16 cellular contexts compared by ENCODE assay signal in genomic region chr10:33609546-33609945, GRCh38.
DNase-seq lines count a peak whose midpoint lies in the region; ATAC-seq, FAIRE-seq and TF ChIP-seq lines count a peak whose summit lies in the region.
"Had no signal": no experiment of that assay in that cellular context is flagged by ENCODE, and none has a peak within 500 bp of the region (broad histone marks: within the 10 kb centered on the region; RNA-seq: fewer than 3 reads in every experiment).

No MANE protein-coding gene starts in this region.

- ATAC-seq in A549 (no peak), left colon (peak; percentile 81)

- no peaks in the 10 kb centered on the region; a peak in 3 of 5 replicates for H3K9me3 Mint-ChIP-seq in H9

- no peaks in the 10 kb centered on the region for H3K27me3 Mint-ChIP-seq in H9 (ENCODE audit: low read depth)
- H3K27me3 Mint-ChIP-seq: CD4-positive, alpha-beta T cell had no signal

- no peak overlapping the region for H4K91ac ChIP-seq in H9 (ENCODE audit: insufficient read length, low read depth, low read length)

- H3K56ac ChIP-seq in H9 (ENCODE audit: insufficient read length, low read depth, low read length), result no peak overlapping the region

- H3K36me3 ChIP-seq in bronchial epithelial cell (ENCODE audit: control insufficient read depth, insufficient read depth, low read length) (no peaks in the 10 kb centered on the region), osteoblast (ENCODE audit: insufficient read depth, low read length) (no peaks in the 10 kb centered on the region)
- H3K36me3 ChIP-seq: BE2C had no signal

- no peak overlapping the region for H2BK12ac ChIP-seq in H9 (ENCODE audit: insufficient read length, low read depth, low read length)

- TF ChIP-seq CTCF in A549 (IDR thresholded peaks at IDR 0.05) (no peak), H9 (conservative IDR thresholded peaks at IDR 0.05) (no peak), bronchial epithelial cell (IDR thresholded peaks at IDR 0.05; ENCODE audit: insufficient read depth, low read length, severe bottlenecking) (no peak), osteoblast (IDR thresholded peaks at IDR 0.05; ENCODE audit: extremely low read depth, low read depth, low read length) (no peak)

- H3K4me2 ChIP-seq in A549 (0 out of 3 replicates have a peak overlapping the region, but pooled peaks have one; percentile 14), H9 (ENCODE audit: insufficient read depth, insufficient read length, low read length) (no peak overlapping the region), osteoblast (ENCODE audit: insufficient read depth, low read length) (no peak overlapping the region)

- H3K27ac ChIP-seq in A549, result no peak overlapping the region
- no peak overlapping the region for H3K27ac ChIP-seq in H9 (ENCODE audit: insufficient read length, low read depth, low read length)
- H3K27ac ChIP-seq in osteoblast (ENCODE audit: low read depth, low read length), result no peak overlapping the region

- H4K8ac ChIP-seq in H9 (replicated peaks; ENCODE audit: insufficient read length, low read depth, low read length), result no peak overlapping the region

- H3K79me1 ChIP-seq in H9 (ENCODE audit: insufficient read depth, low read depth, low read length, poor library complexity, severe bottlenecking), result no peaks in the 10 kb centered on the region

- no peak for TF ChIP-seq EP300 in A549 (IDR thresholded peaks at IDR 0.05)

- H2BK5ac ChIP-seq in H9 (ENCODE audit: insufficient read length, low read length), result no peak overlapping the region

- no peaks in the 10 kb centered on the region for H3K4me1 ChIP-seq in A549
- H3K4me1 ChIP-seq in H9 (ENCODE audit: insufficient read depth, low read length), result no peaks in the 10 kb centered on the region
- H3K4me1 ChIP-seq in osteoblast (ENCODE audit: insufficient read depth, low read length), result peaks cover 14% of the 10 kb centered on the region
- H3K4me1 ChIP-seq: BE2C had no signal

- no peak overlapping the region for H4K5ac ChIP-seq in H9 (ENCODE audit: insufficient read length, low read depth, low read length)

- no peak overlapping the region for H3K4ac ChIP-seq in H9 (ENCODE audit: low read depth, low read length)

- no peak overlapping the region for H3K18ac ChIP-seq in H9 (ENCODE audit: insufficient read length, low read depth, low read length)

- H2BK120ac ChIP-seq in H9 (ENCODE audit: low read depth, low read length, poor library complexity, severe bottlenecking), result no peak overlapping the region

- 0 out of 7 replicates have a peak overlapping the region, but pooled peaks of 1 of the 3 experiments have one; percentile 46 for H3K27ac Mint-ChIP-seq in H9
- H3K27ac Mint-ChIP-seq: CD4-positive, alpha-beta T cell had no signal

- H3K14ac ChIP-seq in H9 (ENCODE audit: insufficient read depth, low read length), result no peak overlapping the region

- H3K23me2 ChIP-seq in H9 (ENCODE audit: insufficient read length, low read depth, low read length, poor library complexity, severe bottlenecking), result no peaks in the 10 kb centered on the region

- peaks cover 15 to 18% of the 10 kb centered on the region in 2 experiments for H3K4me1 Mint-ChIP-seq in H9

- POLR2A ChIA-PET in A549 (lab: Yijun Ruan, JAX), result no interaction called here

- H3K36me3 Mint-ChIP-seq in H9 (ENCODE audit: insufficient read depth in 1 of 3, low read depth in 3 of 3), result peaks cover 0 to 19% (median 0%) of the 10 kb centered on the region in 3 experiments; a peak in 2 of 7 replicates

- FAIRE-seq in A549 (lab: Jason Lieb, UNC), result no peak
- FAIRE-seq in bronchial epithelial cell (lab: Jason Lieb, UNC), result no peak
- FAIRE-seq: GM12891 had no signal

- no peak for TF ChIP-seq POLR2A in A549 (IDR thresholded peaks at IDR 0.05; ENCODE audit: low read length)

- H3K79me2 ChIP-seq in H9 (ENCODE audit: insufficient read depth, low read length), result no peaks in the 10 kb centered on the region
- no peaks in the 10 kb centered on the region for H3K79me2 ChIP-seq in osteoblast (ENCODE audit: insufficient read depth, low read length)

- no peak overlapping the region for H3T11ph ChIP-seq in H9 (ENCODE audit: low read length)

- peak overlapping the region; percentile 29 for H2AFZ ChIP-seq in H9 (ENCODE audit: low read length)
- no peak overlapping the region for H2AFZ ChIP-seq in osteoblast (ENCODE audit: low read length)

- H3K9me3 ChIP-seq in A549 (peaks cover 6% of the 10 kb centered on the region; the same call in 1 of the 3 replicates), H9 (ENCODE audit: control insufficient read depth, low read depth, low read length) (no peaks in the 10 kb centered on the region), osteoblast (ENCODE audit: low read depth, low read length) (no peaks in the 10 kb centered on the region)
- H3K9me3 ChIP-seq: BE2C had no signal

- H3K4me3 Mint-ChIP-seq in H9, result no peak overlapping the region
- H3K4me3 Mint-ChIP-seq: CD4-positive, alpha-beta T cell had no signal

- intact Hi-C loops in left colon (cut with DNase I, micrococcal nuclease), result no loop called here

- H4K20me1 ChIP-seq in H9 (ENCODE audit: control insufficient read depth, insufficient read depth, insufficient read length) (no peaks in the 10 kb centered on the region), osteoblast (ENCODE audit: insufficient read depth, low read length) (no peaks in the 10 kb centered on the region)

- no peak overlapping the region for H2BK20ac ChIP-seq in H9 (ENCODE audit: low read depth, low read length, poor library complexity, severe bottlenecking)

- no peaks in the 10 kb centered on the region for H3K27me3 ChIP-seq in H9 (ENCODE audit: insufficient read depth, low read length)
- H3K27me3 ChIP-seq in bronchial epithelial cell (ENCODE audit: control insufficient read depth, insufficient read depth, low read length), result no peaks in the 10 kb centered on the region
- no peaks in the 10 kb centered on the region for H3K27me3 ChIP-seq in osteoblast (ENCODE audit: insufficient read depth, low read length)
- H3K27me3 ChIP-seq: BE2C had no signal

- H3K4me3 ChIP-seq in A549, result no peak overlapping the region
- H3K4me3 ChIP-seq in bronchial epithelial cell (ENCODE audit: low read depth, low read length), result no peak overlapping the region
- no peak overlapping the region for H3K4me3 ChIP-seq in osteoblast (ENCODE audit: insufficient read depth, low read length)

- CTCF ChIA-PET in A549 (lab: Yijun Ruan, JAX), result interaction anchor here (0.6 kb wide), 1 partner anchor 30 kb away, joined by 4 read pairs; no protein-coding TSS in a partner anchor

- no peak overlapping the region for H2AK5ac ChIP-seq in H9 (ENCODE audit: insufficient read length, low read length)

- no peak for TF ChIP-seq RAD21 in A549 (conservative IDR thresholded peaks at IDR 0.05 in 1 of 2, IDR thresholded peaks at IDR 0.05 in 1 of 2)

- no peak overlapping the region for H2BK15ac ChIP-seq in H9 (ENCODE audit: low read depth, low read length)

- H3K23ac ChIP-seq in H9 (ENCODE audit: insufficient read length, low read depth, low read length), result no peak overlapping the region

- DNase-seq in A549 (ENCODE audit: low read depth in 1 of 2, low spot score in 1 of 2) (peak in 1 of 2 experiments; percentile 4), H9 (no peak), bronchial epithelial cell (ENCODE audit: low read depth) (peak; percentile 90), left colon (no peak), osteoblast (ENCODE audit: insufficient read length, low spot score, missing footprints) (no peak), HuH-7.5 (ENCODE audit: low spot score) (no peak), NCI-H82 treated with DMSO at 0.1 percent for 48 hours (lab: John Stamatoyannopoulos, UW; ENCODE audit: unreplicated experiment) (no peak), NCI-H446 (lab: John Stamatoyannopoulos, UW) (no peak)
- DNase-seq: BE2C; CD4-positive, alpha-beta T cell; GOT3; NCI-H1105; NCI-H2081; NCI-H774; RPMI8226 had no signal

- H3K9ac ChIP-seq in H9 (ENCODE audit: extremely low read depth, insufficient read length, low read length), result no peak overlapping the region

TF ChIP-seq in A549, 52 proteins besides CTCF, POLR2A, EP300 and RAD21 (continues in another document):
- TF ChIP-seq, protein P1, sequence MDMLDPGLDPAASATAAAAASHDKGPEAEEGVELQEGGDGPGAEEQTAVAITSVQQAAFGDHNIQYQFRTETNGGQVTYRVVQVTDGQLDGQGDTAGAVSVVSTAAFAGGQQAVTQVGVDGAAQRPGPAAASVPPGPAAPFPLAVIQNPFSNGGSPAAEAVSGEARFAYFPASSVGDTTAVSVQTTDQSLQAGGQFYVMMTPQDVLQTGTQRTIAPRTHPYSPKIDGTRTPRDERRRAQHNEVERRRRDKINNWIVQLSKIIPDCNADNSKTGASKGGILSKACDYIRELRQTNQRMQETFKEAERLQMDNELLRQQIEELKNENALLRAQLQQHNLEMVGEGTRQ (IDR thresholded peaks at IDR 0.05), result no peak
- TF ChIP-seq GATA3 (IDR thresholded peaks at IDR 0.05; ENCODE audit: borderline replicate concordance) (no peak), HOXB5 (CRISPR knock-in tag; IDR thresholded peaks at IDR 0.05) (no peak), MYC (IDR thresholded peaks at IDR 0.05; ENCODE audit: borderline replicate concordance, low read length) (no peak), CBX8 (IDR thresholded peaks at IDR 0.05) (no peak), JUNB (IDR thresholded peaks at IDR 0.05) (no peak), RFX5 (IDR thresholded peaks at IDR 0.05) (no peak), HDAC2 (IDR thresholded peaks at IDR 0.05) (no peak), HOXA7 (CRISPR knock-in tag; IDR thresholded peaks at IDR 0.05) (no peak), ZFP36 (IDR thresholded peaks at IDR 0.05; ENCODE audit: borderline replicate concordance, partially characterized antibody) (no peak), KDM5A (IDR thresholded peaks at IDR 0.05) (no peak)
- TF ChIP-seq, protein P2, sequence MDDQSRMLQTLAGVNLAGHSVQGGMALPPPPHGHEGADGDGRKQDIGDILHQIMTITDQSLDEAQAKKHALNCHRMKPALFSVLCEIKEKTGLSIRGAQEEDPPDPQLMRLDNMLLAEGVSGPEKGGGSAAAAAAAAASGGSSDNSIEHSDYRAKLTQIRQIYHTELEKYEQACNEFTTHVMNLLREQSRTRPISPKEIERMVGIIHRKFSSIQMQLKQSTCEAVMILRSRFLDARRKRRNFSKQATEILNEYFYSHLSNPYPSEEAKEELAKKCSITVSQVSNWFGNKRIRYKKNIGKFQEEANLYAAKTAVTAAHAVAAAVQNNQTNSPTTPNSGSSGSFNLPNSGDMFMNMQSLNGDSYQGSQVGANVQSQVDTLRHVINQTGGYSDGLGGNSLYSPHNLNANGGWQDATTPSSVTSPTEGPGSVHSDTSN (IDR thresholded peaks at IDR 0.05), result no peak
- TF ChIP-seq, protein P3, sequence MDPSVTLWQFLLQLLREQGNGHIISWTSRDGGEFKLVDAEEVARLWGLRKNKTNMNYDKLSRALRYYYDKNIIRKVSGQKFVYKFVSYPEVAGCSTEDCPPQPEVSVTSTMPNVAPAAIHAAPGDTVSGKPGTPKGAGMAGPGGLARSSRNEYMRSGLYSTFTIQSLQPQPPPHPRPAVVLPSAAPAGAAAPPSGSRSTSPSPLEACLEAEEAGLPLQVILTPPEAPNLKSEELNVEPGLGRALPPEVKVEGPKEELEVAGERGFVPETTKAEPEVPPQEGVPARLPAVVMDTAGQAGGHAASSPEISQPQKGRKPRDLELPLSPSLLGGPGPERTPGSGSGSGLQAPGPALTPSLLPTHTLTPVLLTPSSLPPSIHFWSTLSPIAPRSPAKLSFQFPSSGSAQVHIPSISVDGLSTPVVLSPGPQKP (IDR thresholded peaks at IDR 0.05; ENCODE audit: low read depth, low read length), result no peak
